In the genomic region with DNA sequence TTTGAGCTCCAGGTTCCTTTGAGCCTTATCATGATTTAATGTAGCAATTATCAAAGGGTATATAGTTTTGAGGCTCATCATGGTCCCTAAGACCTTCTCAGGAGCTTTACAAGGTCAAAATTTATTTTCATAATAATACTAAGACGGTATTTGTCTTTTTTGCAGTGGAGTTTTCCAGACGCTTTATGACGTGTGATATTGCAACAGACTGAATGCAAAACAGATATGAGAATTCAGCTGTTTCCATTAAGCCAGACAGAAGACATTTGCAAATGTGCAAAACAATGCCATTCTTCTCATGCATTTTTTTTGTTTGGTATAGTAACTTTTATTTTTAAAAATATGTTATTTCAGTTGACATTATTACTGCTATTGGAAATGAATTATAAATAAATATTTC, we compare ENCODE assay signal across 1 cellular context.
TF ChIP-seq lines count a peak whose summit lies in the region.

No MANE protein-coding gene starts in this region.

TF ChIP-seq in K562, 482 proteins besides CTCF, POLR2A, EP300 and RAD21 (continued from another document):
- TF ChIP-seq, protein P1, sequence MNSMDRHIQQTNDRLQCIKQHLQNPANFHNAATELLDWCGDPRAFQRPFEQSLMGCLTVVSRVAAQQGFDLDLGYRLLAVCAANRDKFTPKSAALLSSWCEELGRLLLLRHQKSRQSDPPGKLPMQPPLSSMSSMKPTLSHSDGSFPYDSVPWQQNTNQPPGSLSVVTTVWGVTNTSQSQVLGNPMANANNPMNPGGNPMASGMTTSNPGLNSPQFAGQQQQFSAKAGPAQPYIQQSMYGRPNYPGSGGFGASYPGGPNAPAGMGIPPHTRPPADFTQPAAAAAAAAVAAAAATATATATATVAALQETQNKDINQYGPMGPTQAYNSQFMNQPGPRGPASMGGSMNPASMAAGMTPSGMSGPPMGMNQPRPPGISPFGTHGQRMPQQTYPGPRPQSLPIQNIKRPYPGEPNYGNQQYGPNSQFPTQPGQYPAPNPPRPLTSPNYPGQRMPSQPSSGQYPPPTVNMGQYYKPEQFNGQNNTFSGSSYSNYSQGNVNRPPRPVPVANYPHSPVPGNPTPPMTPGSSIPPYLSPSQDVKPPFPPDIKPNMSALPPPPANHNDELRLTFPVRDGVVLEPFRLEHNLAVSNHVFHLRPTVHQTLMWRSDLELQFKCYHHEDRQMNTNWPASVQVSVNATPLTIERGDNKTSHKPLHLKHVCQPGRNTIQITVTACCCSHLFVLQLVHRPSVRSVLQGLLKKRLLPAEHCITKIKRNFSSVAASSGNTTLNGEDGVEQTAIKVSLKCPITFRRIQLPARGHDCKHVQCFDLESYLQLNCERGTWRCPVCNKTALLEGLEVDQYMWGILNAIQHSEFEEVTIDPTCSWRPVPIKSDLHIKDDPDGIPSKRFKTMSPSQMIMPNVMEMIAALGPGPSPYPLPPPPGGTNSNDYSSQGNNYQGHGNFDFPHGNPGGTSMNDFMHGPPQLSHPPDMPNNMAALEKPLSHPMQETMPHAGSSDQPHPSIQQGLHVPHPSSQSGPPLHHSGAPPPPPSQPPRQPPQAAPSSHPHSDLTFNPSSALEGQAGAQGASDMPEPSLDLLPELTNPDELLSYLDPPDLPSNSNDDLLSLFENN (IDR thresholded peaks at IDR 0.05; ENCODE audit: low read depth in 2 of 2, low read length in 2 of 2): no peak
- TF ChIP-seq, protein P2, sequence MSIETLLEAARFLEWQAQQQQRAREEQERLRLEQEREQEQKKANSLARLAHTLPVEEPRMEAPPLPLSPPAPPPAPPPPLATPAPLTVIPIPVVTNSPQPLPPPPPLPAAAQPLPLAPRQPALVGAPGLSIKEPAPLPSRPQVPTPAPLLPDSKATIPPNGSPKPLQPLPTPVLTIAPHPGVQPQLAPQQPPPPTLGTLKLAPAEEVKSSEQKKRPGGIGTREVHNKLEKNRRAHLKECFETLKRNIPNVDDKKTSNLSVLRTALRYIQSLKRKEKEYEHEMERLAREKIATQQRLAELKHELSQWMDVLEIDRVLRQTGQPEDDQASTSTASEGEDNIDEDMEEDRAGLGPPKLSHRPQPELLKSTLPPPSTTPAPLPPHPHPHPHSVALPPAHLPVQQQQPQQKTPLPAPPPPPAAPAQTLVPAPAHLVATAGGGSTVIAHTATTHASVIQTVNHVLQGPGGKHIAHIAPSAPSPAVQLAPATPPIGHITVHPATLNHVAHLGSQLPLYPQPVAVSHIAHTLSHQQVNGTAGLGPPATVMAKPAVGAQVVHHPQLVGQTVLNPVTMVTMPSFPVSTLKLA (conservative IDR thresholded peaks at IDR 0.05): no peak
- TF ChIP-seq, protein P3, sequence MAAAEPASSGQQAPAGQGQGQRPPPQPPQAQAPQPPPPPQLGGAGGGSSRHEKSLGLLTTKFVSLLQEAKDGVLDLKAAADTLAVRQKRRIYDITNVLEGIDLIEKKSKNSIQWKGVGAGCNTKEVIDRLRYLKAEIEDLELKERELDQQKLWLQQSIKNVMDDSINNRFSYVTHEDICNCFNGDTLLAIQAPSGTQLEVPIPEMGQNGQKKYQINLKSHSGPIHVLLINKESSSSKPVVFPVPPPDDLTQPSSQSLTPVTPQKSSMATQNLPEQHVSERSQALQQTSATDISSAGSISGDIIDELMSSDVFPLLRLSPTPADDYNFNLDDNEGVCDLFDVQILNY (CRISPR knock-in tag; IDR thresholded peaks at IDR 0.05): no peak
- no peak for TF ChIP-seq NR2C2 (CRISPR knock-in tag; IDR thresholded peaks at IDR 0.05)
- no peak for TF ChIP-seq NR2C2 (tag; IDR thresholded peaks at IDR 0.05)
